Comparison of ENCODE assay signal across 8 cellular contexts in the genomic region with DNA sequence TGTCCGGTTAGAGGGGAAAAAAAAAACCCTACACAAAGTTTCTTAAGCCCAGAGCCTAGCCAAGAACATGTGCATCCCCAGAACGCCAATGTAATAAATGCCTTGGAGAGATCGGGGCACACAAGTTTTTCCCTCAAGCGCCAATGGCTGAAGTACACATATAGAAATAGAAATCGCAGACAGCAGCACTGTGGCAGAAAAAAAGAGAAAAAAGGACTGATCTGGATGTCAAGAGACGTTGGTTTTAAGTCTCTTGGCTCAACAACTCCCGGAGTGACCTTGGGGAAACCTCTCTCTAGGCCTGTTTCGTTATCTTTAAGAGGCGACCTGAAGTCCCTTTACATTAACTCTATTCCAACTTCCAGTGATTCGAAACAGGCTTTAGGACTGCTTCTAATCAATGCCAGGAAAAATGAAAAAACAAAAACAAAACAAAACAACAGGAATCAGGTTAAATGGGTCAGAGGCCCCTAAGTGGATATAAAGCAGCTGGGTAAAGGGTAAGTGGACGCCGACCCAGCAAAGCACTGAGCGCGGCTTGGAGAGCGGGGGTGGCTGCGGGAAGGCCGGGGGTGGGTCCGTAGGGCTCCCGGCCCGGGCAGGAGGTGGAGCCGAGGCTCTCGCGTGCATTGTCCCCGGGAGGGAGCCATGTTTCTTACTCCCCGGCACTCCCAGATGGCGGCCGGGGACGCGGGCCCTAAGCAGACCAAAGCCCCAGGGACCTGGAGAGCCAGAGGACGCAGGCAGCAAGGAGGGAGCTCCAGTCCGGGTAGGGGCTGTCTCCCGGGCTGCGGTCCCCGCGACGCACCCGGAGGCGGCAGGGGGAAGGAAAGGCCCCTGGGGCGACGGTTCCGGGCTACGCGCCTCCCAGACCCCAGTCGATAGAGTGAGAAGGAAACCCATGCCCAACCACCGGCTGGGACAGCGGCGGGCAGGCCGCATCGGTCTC. TPM values are rescaled to one million over a fixed set of nuclear protein-coding genes. Genes with fewer than 3 reads are reported as not detected.
DNase-seq lines count a peak whose midpoint lies in the region; ATAC-seq and TF ChIP-seq lines count a peak whose summit lies in the region.

No MANE protein-coding gene starts in this region.

- no TSS peak for BruUV-seq in Caco-2 (replicated peaks; lab: Mats Ljungman, UMichigan)

- H2AFZ ChIP-seq in SK-N-SH (ENCODE audit: low read depth) = no peak overlapping the region

- DNase-seq in Caco-2 (peak; percentile 78 to 83), SK-N-SH (peak; percentile 90), amniotic stem cell (lab: John Stamatoyannopoulos, UW) (peak; percentile 61), left ventricle myocardium superior (peak; percentile 85), psoas muscle (peak; percentile 76 to 86), aorta (peak; percentile 86 to 92)

- peaks cover 26% of the 10 kb centered on the region for H3F3A ChIP-seq in SK-N-SH (replicated peaks; ENCODE audit: insufficient read depth)

- H3K4me3 Mint-ChIP-seq in Caco-2 (ENCODE audit: unreplicated experiment) = peak overlapping the region; percentile 83

- H4K20me1 ChIP-seq in SK-N-SH (ENCODE audit: insufficient read depth) = peaks cover 50% of the 10 kb centered on the region

- peaks cover 1% of the 10 kb centered on the region; the same call in 1 of the 2 replicates for H3K36me3 ChIP-seq in Caco-2 (ENCODE audit: control insufficient read depth, insufficient read depth, low read length)
- peaks cover 0 to 27% of the 10 kb centered on the region in 2 experiments for H3K36me3 ChIP-seq in SK-N-SH (replicated peaks in 1 of 2; ENCODE audit: control insufficient read depth in 1 of 2, insufficient read depth in 2 of 2, low read length in 1 of 2)
- peaks cover 0 to 4% of the 10 kb centered on the region in 2 donors for H3K36me3 ChIP-seq in psoas muscle (ENCODE audit: insufficient read depth in 1 of 2, low read depth in 1 of 2)
- no peaks in the 10 kb centered on the region for H3K36me3 ChIP-seq in aorta (ENCODE audit: control insufficient read depth in 1 of 2, insufficient read depth in 2 of 2, low read length in 1 of 2)

- H3K27ac ChIP-seq in SK-N-SH (ENCODE audit: low read depth in 2 of 2, low read length in 1 of 2) = peak overlapping the region; percentile 89 to 95
- H3K27ac ChIP-seq in psoas muscle = peak overlapping the region; percentile 94
- peak overlapping the region; percentile 85 to 96 for H3K27ac ChIP-seq in aorta (ENCODE audit: low read depth in 1 of 2, low read length in 2 of 2)

- H3K4me1 Mint-ChIP-seq in Caco-2 (ENCODE audit: low read depth, unreplicated experiment) = peaks cover 8% of the 10 kb centered on the region

- H3K9ac ChIP-seq in SK-N-SH = peak overlapping the region; percentile 99

- TF ChIP-seq RAD21 in SK-N-SH (IDR thresholded peaks at IDR 0.05; ENCODE audit: low read length) = no peak

- POLR2A ChIA-PET in Caco-2 (lab: Charles Lee) (interaction anchor here (0.5 to 0.7 kb wide), 2 partner anchors 125 to 458 kb away, joined by 3 to 4 read pairs; no protein-coding TSS in a partner anchor), SK-N-SH (lab: Yijun Ruan, JAX) (interaction anchor here (1.0 to 1.6 kb wide), 3 partner anchors 24 to 244 kb away, joined by 3 to 4 read pairs (median 3); a partner anchor contains a TSS)

- H3K27me3 Mint-ChIP-seq in Caco-2 (ENCODE audit: insufficient read depth, unreplicated experiment) = no peaks in the 10 kb centered on the region

- H3K9me3 ChIP-seq in Caco-2 = no peaks in the 10 kb centered on the region
- no peaks in the 10 kb centered on the region for H3K9me3 ChIP-seq in SK-N-SH
- H3K9me3 ChIP-seq in psoas muscle = no peaks in the 10 kb centered on the region
- H3K9me3 ChIP-seq in aorta (ENCODE audit: control insufficient read depth, low read length) = no peaks in the 10 kb centered on the region

- intact Hi-C loops in Caco-2 (cut with micrococcal nuclease; ENCODE audit: unreplicated experiment) (loop anchor here (1.0 kb wide), 1 partner anchor 24 kb away; a partner anchor contains a TSS), left ventricle myocardium superior (cut with micrococcal nuclease) (loop anchor here (10.0 kb wide), 1 partner anchor 85 kb away; a partner anchor contains a TSS), psoas muscle (cut with DNase I) (loop anchor here (5.0 kb wide), 3 partner anchors 42 to 82 kb away; no protein-coding TSS in a partner anchor), aorta (cut with DNase I) (loop anchor here (5.0 kb wide), 1 partner anchor 48 kb away; no protein-coding TSS in a partner anchor)

- H3K4me3 ChIP-seq in Caco-2 (ENCODE audit: low read depth, low read length) = peak overlapping the region; percentile 88
- H3K4me3 ChIP-seq in SK-N-SH (ENCODE audit: low read depth in 2 of 2, low read length in 1 of 2) = peak overlapping the region; percentile 79 to 82
- peak overlapping the region; percentile 82 for H3K4me3 ChIP-seq in psoas muscle
- peak overlapping the region; percentile 72 to 75 for H3K4me3 ChIP-seq in aorta (ENCODE audit: low read length in 2 of 2)

- WGBS in SK-N-SH (ENCODE audit: low lambda C conversion rate) = 2% methylated on average over 30 of the region's 49 CpGs
- WGBS in psoas muscle, 3 donors = 1% methylated on average over 33 to 49 of the region's 49 CpGs
- 0 to 1% methylated on average over 49 of the region's 49 CpGs for WGBS in aorta, 2 donors

- H3K27ac Mint-ChIP-seq in Caco-2 (ENCODE audit: unreplicated experiment) = peak overlapping the region; percentile 97

- H3K9me2 ChIP-seq in SK-N-SH = no peaks in the 10 kb centered on the region

- no peaks in the 10 kb centered on the region for H3K27me3 ChIP-seq in Caco-2 (replicated peaks; ENCODE audit: control insufficient read depth, insufficient read depth, low read length)
- H3K27me3 ChIP-seq in SK-N-SH (ENCODE audit: insufficient read depth) = no peaks in the 10 kb centered on the region
- no peaks in the 10 kb centered on the region for H3K27me3 ChIP-seq in psoas muscle (ENCODE audit: insufficient read depth in 3 of 3, low read length in 2 of 3)
- no peaks in the 10 kb centered on the region for H3K27me3 ChIP-seq in aorta (ENCODE audit: control insufficient read depth in 1 of 2, insufficient read depth in 2 of 2, low read length in 1 of 2)

- H3K9me3 Mint-ChIP-seq in Caco-2 (ENCODE audit: unreplicated experiment) = no peaks in the 10 kb centered on the region

- H3K79me2 ChIP-seq in SK-N-SH (ENCODE audit: insufficient read depth) = peaks cover 69% of the 10 kb centered on the region

- CTCF ChIA-PET in Caco-2 (lab: Charles Lee) = interaction anchor here (0.6 kb wide), 1 partner anchor 25 kb away, joined by 6 read pairs; no protein-coding TSS in a partner anchor
- CTCF ChIA-PET in SK-N-SH (lab: Yijun Ruan, JAX) = no interaction called here

- peak; percentile 65 for ATAC-seq in GM19351 (IDR thresholded peaks at IDR 0.05; ENCODE audit: unreplicated experiment)
- peak; percentile 62 for ATAC-seq in HG03460 (IDR thresholded peaks at IDR 0.05; ENCODE audit: unreplicated experiment)
- peak; percentile 89 for ATAC-seq in left ventricle myocardium superior
- peak; percentile 74 to 84 (median 78) for ATAC-seq in psoas muscle
- ATAC-seq in aorta (ENCODE audit: low FRiP score) = peak; percentile 93

- peak overlapping the region; percentile 94 for H3K4me2 ChIP-seq in SK-N-SH

- peaks cover 8% of the 10 kb centered on the region; the same call in 1 of the 2 replicates for H3K4me1 ChIP-seq in Caco-2
- H3K4me1 ChIP-seq in SK-N-SH (ENCODE audit: control insufficient read depth in 1 of 2, insufficient read depth in 2 of 2, low read depth in 1 of 2, low read length in 1 of 2) = peaks cover 5 to 13% of the 10 kb centered on the region in 2 experiments
- H3K4me1 ChIP-seq in psoas muscle = peaks cover 26% of the 10 kb centered on the region
- H3K4me1 ChIP-seq in aorta (ENCODE audit: control insufficient read depth in 1 of 2, insufficient read depth in 2 of 2, low read length in 2 of 2) = no peaks in the 10 kb centered on the region

- TF ChIP-seq CTCF in Caco-2 (IDR thresholded peaks at IDR 0.05; ENCODE audit: insufficient read depth in 1 of 2, low read depth in 1 of 2, low read length in 1 of 2, severe bottlenecking in 1 of 2, unreplicated experiment in 1 of 2) (no peak), SK-N-SH (IDR thresholded peaks at IDR 0.05) (no peak), psoas muscle (IDR thresholded peaks at IDR 0.05) (no peak)

- peaks cover 59% of the 10 kb centered on the region for H3K36me3 Mint-ChIP-seq in Caco-2 (ENCODE audit: insufficient read depth, unreplicated experiment)

- no peak for TF ChIP-seq EP300 in SK-N-SH (IDR thresholded peaks at IDR 0.05; ENCODE audit: borderline replicate concordance in 1 of 2, low read depth in 1 of 2, low read length in 1 of 2)

TF ChIP-seq in SK-N-SH, 30 proteins besides CTCF, POLR2A, EP300 and RAD21 (continues in another document):
- TF ChIP-seq TEAD4 (IDR thresholded peaks at IDR 0.05; ENCODE audit: borderline replicate concordance, insufficient read depth) = no peak

RNA-seq across cellular contexts. Expression of a gene that starts 0.8 kb away (rescaled TPM):
- 146 and 150 TPM in 2 replicates for total RNA-seq in Caco-2 (2022)
- polyA plus RNA-seq in SK-N-SH (2012; rRNA removed) = 24.5 and 25.8 TPM in 2 replicates
- 39.0 and 50.0 TPM in 2 replicates for polyA plus RNA-seq in SK-N-SH (2012; cell fraction: cytosol; rRNA removed)
- polyA plus RNA-seq in SK-N-SH (2012; cell fraction: nucleus; rRNA removed) = 25.6 and 33.6 TPM in 2 replicates
- 106 TPM for total RNA-seq in left ventricle myocardium superior
- 100 to 1,000 TPM; 148 to 226 (median 190) TPM for total RNA-seq in psoas muscle
- polyA plus RNA-seq in psoas muscle = 100 to 1,000 TPM in 2 of 3 donors, 10 to 100 TPM in 1; 71.3 to 120 (median 108) TPM
- total RNA-seq in aorta = 10 to 100 TPM; 86.7 to 95.1 TPM
- 10 to 100 TPM; 46.9 to 56.7 TPM for polyA plus RNA-seq in aorta

RNA-seq across cellular contexts. Expression of a gene that starts 24.1 kb away (rescaled TPM):
- total RNA-seq in Caco-2 (2022) = 60.4 and 80.8 TPM in 2 replicates
- polyA plus RNA-seq in SK-N-SH (2012; rRNA removed) = 48.4 and 54.7 TPM in 2 replicates
- polyA plus RNA-seq in SK-N-SH (2012; cell fraction: cytosol; rRNA removed) = 63.8 and 67.7 TPM in 2 replicates
- polyA plus RNA-seq in SK-N-SH (2012; cell fraction: nucleus; rRNA removed) = 31.9 and 46.3 TPM in 2 replicates
- 19.7 TPM for total RNA-seq in left ventricle myocardium superior
- 10 to 100 TPM; 13.9 to 22.1 (median 20.1) TPM for total RNA-seq in psoas muscle
- 10 to 100 TPM in 2 of 3 donors, 1 to 10 TPM in 1; 6.6 to 27.9 (median 12.9) TPM for polyA plus RNA-seq in psoas muscle
- total RNA-seq in aorta = 10 to 100 TPM; 18.5 to 28.8 TPM
- polyA plus RNA-seq in aorta = 10 to 100 TPM; 15.2 to 28.2 TPM

RNA-seq across cellular contexts. Expression of a gene that starts 50.3 kb away (rescaled TPM):
- total RNA-seq in Caco-2 (2022) = 4.6 and 5.9 TPM in 2 replicates
- 0.81 and 0.86 TPM in 2 replicates for polyA plus RNA-seq in SK-N-SH (2012; rRNA removed)
- polyA plus RNA-seq in SK-N-SH (2012; cell fraction: cytosol; rRNA removed) = 1.1 and 1.3 TPM in 2 replicates
- 0.20 and 0.45 TPM in 2 replicates for polyA plus RNA-seq in SK-N-SH (2012; cell fraction: nucleus; rRNA removed)
- 8.7 TPM for total RNA-seq in left ventricle myocardium superior
- 10 to 100 TPM in 3 of 4 donors, 1 to 10 TPM in 1; 9.7 to 59.4 (median 17.1) TPM for total RNA-seq in psoas muscle
- polyA plus RNA-seq in psoas muscle = 10 to 100 TPM in 2 of 3 donors, 1 to 10 TPM in 1; 1.4 to 32.8 (median 30.7) TPM
- 1 to 10 TPM; 1.4 to 1.9 TPM for total RNA-seq in aorta
- 1 to 10 TPM; 1.0 to 1.3 TPM for polyA plus RNA-seq in aorta

Comparison
In these comparisons a context has a peak if more than half of its experiments do, and no peak if none do; other contexts are left out.
1. Peak in every context shown above with its lines: DNase-seq, ATAC-seq, H3K4me3 ChIP-seq and H3K27ac ChIP-seq.